ENCODE assay signal across 10 cellular contexts in genomic region chr11:64764753-64765152, GRCh38. TPM values are rescaled to one million over a fixed set of nuclear protein-coding genes. Genes with fewer than 3 reads are reported as not detected.
DNase-seq lines count a peak whose midpoint lies in the region; TF ChIP-seq lines count a peak whose summit lies in the region.
"Had no signal": no experiment of that assay in that cellular context is flagged by ENCODE, and none has a peak within 500 bp of the region (broad histone marks: within the 10 kb centered on the region; RNA-seq: fewer than 3 reads in every experiment).

No MANE protein-coding gene starts in this region.

- intact Hi-C loops in activated CD4-positive, alpha-beta memory T cell treated with anti-CD3 and anti-CD28 coated beads for 36 hours (cut with micrococcal nuclease): no loop called here
- intact Hi-C loops in left ventricle myocardium inferior (cut with micrococcal nuclease) (no loop called here), stomach (cut with DNase I; ENCODE audit: low total_unique reads) (no loop called here)

- H3K36me3 Mint-ChIP-seq in activated CD4-positive, alpha-beta memory T cell treated with anti-CD3 and anti-CD28 coated beads for 36 hours: peaks cover 67% of the 10 kb centered on the region

- peak overlapping the region; percentile 4 for H3K4me3 Mint-ChIP-seq in activated CD4-positive, alpha-beta memory T cell treated with anti-CD3 and anti-CD28 coated beads for 36 hours

- H3K4me3 ChIP-seq in left ventricle myocardium inferior (no peak overlapping the region), stomach (no peak overlapping the region), coronary artery (no peak overlapping the region)
- H3K4me3 ChIP-seq: ascending aorta had no signal

- 78 to 87% (median 82%) methylated on average over 8 of the region's 8 CpGs for WGBS in stomach, 5 donors

- H3K27me3 ChIP-seq in left ventricle myocardium inferior (ENCODE audit: low read depth): no peaks in the 10 kb centered on the region
- no peaks in the 10 kb centered on the region for H3K27me3 ChIP-seq in stomach
- H3K27me3 ChIP-seq: ascending aorta had no signal

- H3K27ac Mint-ChIP-seq in activated CD4-positive, alpha-beta memory T cell treated with anti-CD3 and anti-CD28 coated beads for 36 hours: peak overlapping the region; percentile 80

- H3K9me3 ChIP-seq in left ventricle myocardium inferior (replicated peaks): no peaks in the 10 kb centered on the region
- no peaks in the 10 kb centered on the region for H3K9me3 ChIP-seq in stomach
- H3K9me3 ChIP-seq: ascending aorta had no signal

- no peaks in the 10 kb centered on the region for H3K27me3 Mint-ChIP-seq in activated CD4-positive, alpha-beta memory T cell treated with anti-CD3 and anti-CD28 coated beads for 36 hours

- no peak for TF ChIP-seq CTCF in left ventricle myocardium inferior (IDR thresholded peaks at IDR 0.05; ENCODE audit: borderline replicate concordance)
- no peak for TF ChIP-seq CTCF in stomach (IDR thresholded peaks at IDR 0.05)
- no peak for TF ChIP-seq CTCF in coronary artery (IDR thresholded peaks at IDR 0.05)

- CTCF ChIA-PET in activated CD4-positive, alpha-beta memory T cell treated with anti-CD3 and anti-CD28 coated beads for 36 hours (lab: Charles Lee): interaction anchor here (0.9 to 2.4 kb wide), 3 partner anchors 12 to 76 kb away, joined by 4 to 15 read pairs (median 7); partner anchors contain the start of gene RASGRP2

- no peak for TF ChIP-seq EP300 in stomach (IDR thresholded peaks at IDR 0.05)

- peaks cover 83% of the 10 kb centered on the region for H3K4me1 Mint-ChIP-seq in activated CD4-positive, alpha-beta memory T cell treated with anti-CD3 and anti-CD28 coated beads for 36 hours (ENCODE audit: low read depth)

- DNase-seq in activated effector memory CD4-positive, alpha-beta T cell treated with anti-CD3 and anti-CD28 coated beads, Interleukin-2, amount 50 U/mL, for 16 hours: peak; percentile 49
- no peak for DNase-seq in activated effector memory CD4-positive, alpha-beta T cell treated with Interleukin-2 at 50 U/mL for 16 hours
- no peak for DNase-seq in activated CD4-positive, alpha-beta memory T cell treated with anti-CD3 and anti-CD28 coated beads for 36 hours
- DNase-seq in left ventricle myocardium inferior (no peak), stomach (no peak), coronary artery (ENCODE audit: low spot score) (no peak), DMS 273 treated with DMSO at 0.1 percent for 48 hours (lab: John Stamatoyannopoulos, UW) (no peak), Ammon's horn (ENCODE audit: low spot score) (no peak)
- DNase-seq: MM.1S had no signal

- H3K36me3 ChIP-seq in left ventricle myocardium inferior (peaks cover 64% of the 10 kb centered on the region), stomach (peaks cover 76 to 81% (median 78%) of the 10 kb centered on the region in 4 donors)

- peaks cover 86% of the 10 kb centered on the region for H3K4me1 ChIP-seq in left ventricle myocardium inferior
- peaks cover 36 to 88% (median 58%) of the 10 kb centered on the region in 4 donors for H3K4me1 ChIP-seq in stomach

- no peak for TF ChIP-seq POLR2A in stomach (IDR thresholded peaks at IDR 0.05)

- POLR2A ChIA-PET in activated CD4-positive, alpha-beta memory T cell treated with anti-CD3 and anti-CD28 coated beads for 36 hours (lab: Charles Lee): interaction anchor here (1.2 to 2.4 kb wide), 4 partner anchors 8 to 21 kb away, joined by 3 to 9 read pairs (median 6); partner anchors contain the start of gene RASGRP2

- H3K27ac ChIP-seq in left ventricle myocardium inferior (replicated peaks) (peak overlapping the region; percentile 89), stomach (peak overlapping the region in 4 of 5 donors; percentile 49 to 77 (median 71)), coronary artery (no peak overlapping the region)

- no peaks in the 10 kb centered on the region for H3K9me3 Mint-ChIP-seq in activated CD4-positive, alpha-beta memory T cell treated with anti-CD3 and anti-CD28 coated beads for 36 hours

RNA-seq across cellular contexts. Expression of gene PYGM, which starts 5.0 kb away (rescaled TPM):
- 1 to 10 TPM in 1 of 2 experiments, under 1 TPM in 1; 0.94 to 1.6 TPM for total RNA-seq in activated CD4-positive, alpha-beta memory T cell treated with anti-CD3 and anti-CD28 coated beads for 36 hours
- total RNA-seq in left ventricle myocardium inferior (89.5 TPM), stomach (1 to 10 TPM in 2 of 5 donors, under 1 TPM in 2, not detected in 1; 0.58 to 2.0 (median 1.4) TPM)
- polyA plus RNA-seq in stomach: 1 to 10 TPM in 2 of 3 donors, under 1 TPM in 1; 0.37 to 3.5 (median 3.1) TPM

RNA-seq across cellular contexts. Expression of gene SF1, which starts 13.6 kb away (rescaled TPM):
- 100 to 1,000 TPM; 323 to 328 TPM for total RNA-seq in activated CD4-positive, alpha-beta memory T cell treated with anti-CD3 and anti-CD28 coated beads for 36 hours
- total RNA-seq in left ventricle myocardium inferior (188 TPM), stomach (100 to 1,000 TPM; 235 to 341 (median 279) TPM)
- 10 to 100 TPM; 57.5 to 72.1 (median 63.4) TPM for polyA plus RNA-seq in stomach

RNA-seq across cellular contexts. Expression of gene RASGRP2, which starts 20.8 kb away (rescaled TPM):
- total RNA-seq in activated CD4-positive, alpha-beta memory T cell treated with anti-CD3 and anti-CD28 coated beads for 36 hours: 1 to 10 TPM; 7.5 to 8.2 TPM
- total RNA-seq in left ventricle myocardium inferior: 21.1 TPM
- total RNA-seq in stomach: 10 to 100 TPM in 3 of 5 donors, 1 to 10 TPM in 2; 5.3 to 60.8 (median 13.4) TPM
- 10 to 100 TPM in 1 of 3 donors, 1 to 10 TPM in 2; 7.2 to 20.6 (median 8.2) TPM for polyA plus RNA-seq in stomach

RNA-seq across cellular contexts. Expression of gene MAP4K2, which starts 38.3 kb away (rescaled TPM):
- 10 to 100 TPM; 83.3 to 85.8 TPM for total RNA-seq in activated CD4-positive, alpha-beta memory T cell treated with anti-CD3 and anti-CD28 coated beads for 36 hours
- 7.5 TPM for total RNA-seq in left ventricle myocardium inferior
- total RNA-seq in stomach: 10 to 100 TPM in 2 of 5 donors, 1 to 10 TPM in 3; 2.3 to 66.9 (median 9.0) TPM
- polyA plus RNA-seq in stomach: 10 to 100 TPM; 13.0 to 20.9 (median 13.8) TPM

RNA-seq across cellular contexts. Expression of gene NRXN2, which starts 41.8 kb away (rescaled TPM):
- under 1 TPM; 0.31 to 0.41 TPM for total RNA-seq in activated CD4-positive, alpha-beta memory T cell treated with anti-CD3 and anti-CD28 coated beads for 36 hours
- total RNA-seq in left ventricle myocardium inferior (0.71 TPM), stomach (10 to 100 TPM in 1 of 5 donors, under 1 TPM in 1, not detected in 3; 0.14 to 16.9 TPM)
- polyA plus RNA-seq in stomach: 1 to 10 TPM in 1 of 3 donors, under 1 TPM in 1, not detected in 1; 0.93 to 1.4 TPM

Comparison
In these comparisons a context has a peak if more than half of its experiments do, and no peak if none do; other contexts are left out.
1. H3K27ac ChIP-seq: peak in left ventricle myocardium inferior (single experiment) and stomach (4 of 5); none in coronary artery (0 of 2).
2. RNA of gene PYGM, which starts 5.0 kb away (total RNA-seq): 89.5 TPM in left ventricle myocardium inferior (single experiment); 0.94 to 1.6 TPM in activated CD4-positive, alpha-beta memory T cell treated with anti-CD3 and anti-CD28 coated beads for 36 hours and 0.58 to 2.0 TPM in stomach; every median in the first group is over 10 times any median in the second.